10 cellular contexts compared by ENCODE assay signal in the genomic region with DNA sequence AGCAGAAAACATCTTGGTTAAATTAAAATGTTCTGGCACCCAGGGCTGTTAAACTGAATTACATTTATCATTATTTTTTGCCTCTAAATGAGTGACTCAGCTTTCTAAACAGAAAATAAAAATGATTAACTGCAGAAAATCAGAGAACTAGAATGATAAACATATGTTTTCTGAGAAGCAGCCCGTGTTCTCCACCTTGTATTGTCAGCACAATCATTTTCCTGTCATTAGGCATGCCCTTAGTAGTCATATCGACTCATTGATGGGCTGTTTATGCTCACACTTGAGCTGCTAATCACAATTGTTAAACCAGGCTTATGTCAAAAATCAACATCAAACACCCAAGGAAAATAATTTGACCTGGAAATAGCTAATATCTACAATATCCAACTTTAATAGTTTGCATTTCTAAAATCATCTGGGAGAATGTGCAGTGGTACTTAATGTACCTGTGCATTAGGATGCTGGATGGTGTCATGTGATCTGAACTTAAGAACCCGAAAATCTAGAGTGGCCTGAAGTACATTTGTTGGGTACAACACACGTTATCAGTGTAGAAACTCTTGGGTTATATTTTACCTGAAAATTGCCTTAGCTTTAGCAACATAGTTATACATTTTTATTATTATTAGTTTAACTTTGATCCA. TPM values are rescaled to one million over a fixed set of nuclear protein-coding genes. Genes with fewer than 3 reads are reported as not detected.
DNase-seq lines count a peak whose midpoint lies in the region; ATAC-seq, FAIRE-seq and TF ChIP-seq lines count a peak whose summit lies in the region.
"Had no signal": no experiment of that assay in that cellular context is flagged by ENCODE, and none has a peak within 500 bp of the region (broad histone marks: within the 10 kb centered on the region; RNA-seq: fewer than 3 reads in every experiment).

No MANE protein-coding gene starts in this region.

- DNase-seq in GM04504 (ENCODE audit: low read depth), result peak; percentile 38
- no peak for DNase-seq in HFF-Myc (ENCODE audit: extremely low read depth, low read depth)
- DNase-seq in activated naive CD8-positive, alpha-beta T cell treated with anti-CD3 and anti-CD28 coated beads, Interleukin-2, amount 50 U/mL, for 24 hours, result no peak
- DNase-seq in neural crest cell (ENCODE audit: low read depth, low spot score), result no peak
- no peak for DNase-seq in NCI-H2196 (lab: John Stamatoyannopoulos, UW; ENCODE audit: unreplicated experiment)
- DNase-seq in foreskin melanocyte, result no peak
- DNase-seq in pancreas, result no peak

- H3K36me3 Mint-ChIP-seq in activated naive CD8-positive, alpha-beta T cell treated with anti-CD3 and anti-CD28 coated beads, Interleukin-2, amount 50 U/mL, for 24 hours (ENCODE audit: low read depth), result peaks cover 22% of the 10 kb centered on the region
- no peaks in the 10 kb centered on the region for H3K36me3 Mint-ChIP-seq in neural crest cell (ENCODE audit: low read depth)

- no peaks in the 10 kb centered on the region for H3K36me3 ChIP-seq in pancreas

- no peaks in the 10 kb centered on the region for H3K27me3 Mint-ChIP-seq in activated naive CD8-positive, alpha-beta T cell treated with anti-CD3 and anti-CD28 coated beads, Interleukin-2, amount 50 U/mL, for 24 hours
- no peaks in the 10 kb centered on the region for H3K27me3 Mint-ChIP-seq in neural crest cell (ENCODE audit: low read depth)

- no peaks in the 10 kb centered on the region for H3K9me3 ChIP-seq in pancreas

- H3K27me3 ChIP-seq in pancreas, result no peaks in the 10 kb centered on the region

- no peak for TF ChIP-seq CTCF in HFF-Myc (IDR thresholded peaks at IDR 0.05; ENCODE audit: low read depth, low read length, missing control alignments)
- no peak for TF ChIP-seq CTCF in neural crest cell (conservative IDR thresholded peaks at IDR 0.05)
- TF ChIP-seq CTCF in pancreas (IDR thresholded peaks at IDR 0.05), result no peak

- no peak overlapping the region for H3K27ac ChIP-seq in pancreas

- intact Hi-C loops in pancreas (cut with DNase I), result no loop called here

- H3K4me1 ChIP-seq in pancreas, result peaks cover 0 to 9% (median 6%) of the 10 kb centered on the region in 3 donors

- peak overlapping the region; percentile 70 for H3K4me3 ChIP-seq in HFF-Myc (replicated peaks; ENCODE audit: low read depth, low read length)
- peak overlapping the region in 1 of 4 donors; percentile 79 for H3K4me3 ChIP-seq in pancreas

- peak overlapping the region; percentile 92 for H3K27ac Mint-ChIP-seq in activated naive CD8-positive, alpha-beta T cell treated with anti-CD3 and anti-CD28 coated beads, Interleukin-2, amount 50 U/mL, for 24 hours
- H3K27ac Mint-ChIP-seq in neural crest cell (ENCODE audit: unreplicated experiment), result no peak overlapping the region

- ATAC-seq in activated naive CD8-positive, alpha-beta T cell treated with anti-CD3 and anti-CD28 coated beads, Interleukin-2, amount 50 U/mL, for 24 hours, result no peak
- ATAC-seq in HG03025 (IDR thresholded peaks at IDR 0.05; ENCODE audit: low FRiP score, unreplicated experiment) (no peak), pancreas (no peak)

- H3K9me3 Mint-ChIP-seq in activated naive CD8-positive, alpha-beta T cell treated with anti-CD3 and anti-CD28 coated beads, Interleukin-2, amount 50 U/mL, for 24 hours, result no peaks in the 10 kb centered on the region
- no peaks in the 10 kb centered on the region for H3K9me3 Mint-ChIP-seq in neural crest cell

- H3K4me1 Mint-ChIP-seq in activated naive CD8-positive, alpha-beta T cell treated with anti-CD3 and anti-CD28 coated beads, Interleukin-2, amount 50 U/mL, for 24 hours, result peaks cover 55% of the 10 kb centered on the region
- H3K4me1 Mint-ChIP-seq in neural crest cell, result peaks cover 13% of the 10 kb centered on the region

- WGBS in pancreas, 2 donors, result 71 to 75% methylated on average over 4 of the region's 4 CpGs

- H3K4me3 Mint-ChIP-seq in activated naive CD8-positive, alpha-beta T cell treated with anti-CD3 and anti-CD28 coated beads, Interleukin-2, amount 50 U/mL, for 24 hours, result peak overlapping the region; percentile 95
- H3K4me3 Mint-ChIP-seq in neural crest cell, result peak overlapping the region; percentile 91

- no peak for FAIRE-seq in pancreas (lab: Jason Lieb, UNC)
- FAIRE-seq: islet of Langerhans, TTC549 had no signal

RNA-seq across cellular contexts. Expression of gene MDFIC, which starts 2.3 kb away (rescaled TPM):
- total RNA-seq in neural crest cell (10.1 and 11.1 TPM in 2 replicates), pancreas (10 to 100 TPM in 2 of 6 donors, 1 to 10 TPM in 4; 3.5 to 12.3 (median 4.8) TPM)
- polyA plus RNA-seq in pancreas, result 1 to 10 TPM; 3.1 to 5.2 TPM
